In the genomic region with DNA sequence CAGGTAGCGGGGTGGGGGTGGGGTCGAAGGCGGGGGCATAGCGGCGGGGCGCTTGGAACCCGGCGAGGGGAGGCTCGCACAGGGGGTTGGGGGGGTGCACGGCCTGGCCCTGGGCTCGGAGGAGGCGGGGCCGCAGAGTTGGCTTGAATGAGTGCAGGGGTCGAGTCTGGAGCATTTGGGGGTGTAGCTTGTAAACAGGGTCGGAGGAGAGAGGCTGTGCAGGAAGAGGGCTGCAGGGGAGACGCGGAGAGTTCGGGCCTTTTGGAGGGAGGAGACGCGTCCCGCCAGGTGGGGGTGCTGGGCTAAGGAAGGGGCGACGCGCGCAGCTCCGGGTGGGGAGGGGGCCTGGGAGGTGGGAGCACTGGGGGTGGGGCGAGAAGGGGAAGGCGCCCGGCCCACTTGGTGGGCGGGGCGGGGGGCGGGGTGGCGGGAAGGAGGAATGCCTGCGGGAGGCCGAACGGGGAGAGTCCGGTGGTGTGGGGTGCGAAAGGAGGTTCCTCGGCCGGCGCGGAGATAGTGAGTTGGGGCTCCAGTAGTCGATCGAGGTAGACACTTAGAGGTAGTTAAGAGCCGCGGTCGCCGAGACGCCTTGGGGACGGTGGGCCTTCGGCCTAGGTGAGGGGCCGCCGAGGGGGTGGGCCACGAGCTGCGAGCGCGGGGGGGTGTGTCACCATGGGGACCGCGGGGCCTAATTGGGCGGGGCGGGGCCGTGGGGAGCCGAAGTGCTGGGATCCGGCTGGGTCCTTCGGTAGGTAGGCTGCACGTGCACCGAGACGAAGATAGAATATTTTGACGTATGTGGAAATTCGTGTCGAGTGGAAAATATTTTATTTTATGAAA, we compare ENCODE assay signal across 8 cellular contexts. TPM values are rescaled to one million over a fixed set of nuclear protein-coding genes. Genes with fewer than 3 reads are reported as not detected.
DNase-seq lines count a peak whose midpoint lies in the region; TF ChIP-seq lines count a peak whose summit lies in the region.

No MANE protein-coding gene starts in this region.

- H3K27me3 ChIP-seq in ovary (no peaks in the 10 kb centered on the region), thymus (ENCODE audit: control insufficient read depth, insufficient read depth) (no peaks in the 10 kb centered on the region)

- TF ChIP-seq CTCF in LNCaP clone FGC (IDR thresholded peaks at IDR 0.05; ENCODE audit: control insufficient read depth, extremely low read depth, insufficient read depth) (no peak), ovary (IDR thresholded peaks at IDR 0.05) (no peak)

- no peaks in the 10 kb centered on the region for H3K9me3 ChIP-seq in SK-N-MC (ENCODE audit: low read depth, low read length)
- H3K9me3 ChIP-seq in ovary: no peaks in the 10 kb centered on the region
- H3K9me3 ChIP-seq in thymus (ENCODE audit: control insufficient read depth): no peaks in the 10 kb centered on the region

- intact Hi-C loops in ovary (cut with DNase I): loop anchor here in 3 of 4 donors (2.0 to 5.0 kb wide), 2 partner anchors 121 to 124 kb away; a partner anchor contains a TSS

- peak overlapping the region; percentile 70 for H3K4me3 ChIP-seq in LNCaP clone FGC (ENCODE audit: low read depth, low read length)
- peak overlapping the region; percentile 95 for H3K4me3 ChIP-seq in SK-N-MC
- H3K4me3 ChIP-seq in ovary: peak overlapping the region; percentile 74
- H3K4me3 ChIP-seq in thymus (ENCODE audit: low read length): peak overlapping the region; percentile 87

- peak overlapping the region; percentile 95 for H3K9ac ChIP-seq in SK-N-MC (ENCODE audit: insufficient read length)

- H3K36me3 ChIP-seq in SK-N-MC (ENCODE audit: insufficient read depth, low read length) (peaks cover 36% of the 10 kb centered on the region), ovary (no peaks in the 10 kb centered on the region), thymus (ENCODE audit: control insufficient read depth, insufficient read depth) (no peaks in the 10 kb centered on the region)

- no peak for TF ChIP-seq POLR2A in ovary (IDR thresholded peaks at IDR 0.05)

- DNase-seq in EL: peak; percentile 70
- peak; percentile 55 for DNase-seq in H4 (ENCODE audit: low spot score)
- DNase-seq in LNCaP clone FGC (ENCODE audit: low read depth): no peak
- DNase-seq in SK-N-MC (ENCODE audit: low read depth, low spot score): no peak
- DNase-seq in activated naive CD4-positive, alpha-beta T cell treated with anti-CD3 and anti-CD28 coated beads, Interleukin-2, amount 50 U/mL, for 16 hours: peak; percentile 73
- peak; percentile 75 for DNase-seq in glomerular visceral epithelial cell (ENCODE audit: extremely low spot score)
- DNase-seq in ovary: peak; percentile 77 to 85 (median 82)

- 1% methylated on average over 60 to 71 of the region's 71 CpGs for WGBS in ovary, 3 donors
- under 1% methylated on average over 71 of the region's 71 CpGs for WGBS in thymus

- H3K4me1 ChIP-seq in ovary (ENCODE audit: insufficient read depth) (peaks cover 6% of the 10 kb centered on the region), thymus (ENCODE audit: control insufficient read depth, insufficient read depth, low read length) (peaks cover 5% of the 10 kb centered on the region)

- H3K27ac ChIP-seq in SK-N-MC (peak overlapping the region; percentile 91), ovary (peak overlapping the region; percentile 92 to 93), thymus (ENCODE audit: low read depth) (peak overlapping the region; percentile 92)

- TF ChIP-seq EP300 in ovary (IDR thresholded peaks at IDR 0.05): no peak

RNA-seq across cellular contexts. Expression of a gene that starts 0.8 kb away (rescaled TPM):
- 66.7 and 67.8 TPM in 2 replicates for total RNA-seq in H4 (2014; rRNA removed; shearing (Covaris generic))
- total RNA-seq in ovary: 100 to 1,000 TPM in 2 of 7 donors, 10 to 100 TPM in 5; 61.9 to 134 (median 87.0) TPM
- 10 to 100 TPM; 50.1 to 66.0 TPM for polyA plus RNA-seq in ovary
- 16.4 TPM for polyA plus RNA-seq in thymus

Comparison
In these comparisons a context has a peak if more than half of its experiments do, and no peak if none do; other contexts are left out.
1. DNase-seq: peak in EL (single experiment), H4 (single experiment), activated naive CD4-positive, alpha-beta T cell treated with anti-CD3 and anti-CD28 coated beads, Interleukin-2, amount 50 U/mL, for 16 hours (single experiment), glomerular visceral epithelial cell (single experiment) and ovary (5 of 5); none in LNCaP clone FGC (single experiment) and SK-N-MC (single experiment).
2. Peak in every context shown above with its lines, with median percentiles within 50 percentile points of each other: H3K4me3 ChIP-seq and H3K27ac ChIP-seq.